Comparison of ENCODE assay signal across 8 cellular contexts in genomic region chr9:37592108-37592951, GRCh38. TPM values are rescaled to one million over a fixed set of nuclear protein-coding genes. Genes with fewer than 3 reads are reported as not detected.
A peak's percentile ranks its signal among the peaks of the same experiment; 100 is the strongest.
DNase-seq lines count a peak whose midpoint lies in the region; ATAC-seq and TF ChIP-seq lines count a peak whose summit lies in the region.

TOMM5 (minus strand) TSS chr9:37592597; CDS start chr9:37592532, 65 bp downstream.

- H3F3A ChIP-seq in DOHH2 (ENCODE audit: control insufficient read depth, insufficient read depth) (peaks cover 3% of the 10 kb centered on the region; the same call in 1 of the 2 replicates), GM23338 (replicated peaks; ENCODE audit: low read depth) (0 out of 2 replicates have a peak, but pooled peaks cover 3% of the 10 kb centered on the region)

- intact Hi-C loops in activated T-helper 1 cell treated with anti-CD3 and anti-CD28 coated beads, Interleukin-12 subunit alpha, Interleukin-12 subunit beta, Interleukin-2, Interleukin-4 antibody, amounts not matched to agents 30 ng/mL and 10 ng/mL and 1 ng/mL, durations not matched to agents 14 hours and 24 hours and 36 hours (cut with micrococcal nuclease) = loop anchor here (1.0 to 2.0 kb wide), 6 partner anchors 16 to 312 kb away; partner anchors contain the start of genes EXOSC3, FBXO10, SLC25A51 and ZBTB5

- H3K79me2 ChIP-seq in DOHH2 (ENCODE audit: control insufficient read depth, low read length) (peaks cover 54% of the 10 kb centered on the region), GM23338 (replicated peaks; ENCODE audit: insufficient read depth) (peaks cover 49% of the 10 kb centered on the region)

- H2AFZ ChIP-seq in GM23338 = peak within 1 kb of the TSS; percentile 99

- peaks cover 12% of the 10 kb centered on the region; the same call in 2 of the 3 replicates for H3K9me3 Mint-ChIP-seq in GM23338
- H3K9me3 Mint-ChIP-seq in activated T-helper 1 cell treated with anti-CD3 and anti-CD28 coated beads, Interleukin-12 subunit alpha, Interleukin-12 subunit beta, Interleukin-2, Interleukin-4 antibody, amounts not matched to agents 30 ng/mL and 10 ng/mL and 1 ng/mL, durations not matched to agents 14 hours and 24 hours and 36 hours = no peaks in the 10 kb centered on the region
- no peaks in the 10 kb centered on the region for H3K9me3 Mint-ChIP-seq in naive B cell
- no peaks in the 10 kb centered on the region for H3K9me3 Mint-ChIP-seq in stimulated activated memory B cell treated with anti-CD40 and anti-IgM and Interleukin-4, amounts not matched to agents 10 μg/mL and 1 μg/mL and 100 μg/mL, for 72 hours

- H3K4me3 ChIP-seq in DOHH2 (ENCODE audit: low read length) = peak within 1 kb of the TSS; percentile 98
- H3K4me3 ChIP-seq in GM23338 = peak within 1 kb of the TSS; percentile 98

- DNase-seq in GM23338 (ENCODE audit: low spot score) (peak; percentile 93), Kasumi-1 (lab: John Stamatoyannopoulos, UW) (peak; percentile 91 to 93), RPMI7951 (ENCODE audit: low read depth) (peak; percentile 91), fibroblast of gingiva (ENCODE audit: low read depth) (peak; percentile 92), naive B cell (peak; percentile 90)
- DNase-seq in activated T-helper 1 cell treated with anti-CD3 and anti-CD28 coated beads, Interleukin-12 subunit alpha, Interleukin-12 subunit beta, Interleukin-2, Interleukin-4 antibody, amounts not matched to agents 30 ng/mL and 10 ng/mL and 1 ng/mL, durations not matched to agents 14 hours and 24 hours and 36 hours (ENCODE audit: low spot score) = peak; percentile 89

- H4K20me1 ChIP-seq in DOHH2 (ENCODE audit: control insufficient read depth, insufficient read depth, low read depth, low read length) (peaks cover 21% of the 10 kb centered on the region), GM23338 (replicated peaks; ENCODE audit: insufficient read depth) (peaks cover 30% of the 10 kb centered on the region)

- H3K27me3 Mint-ChIP-seq in GM23338 (ENCODE audit: insufficient read depth, low read depth, poor library complexity) (peaks cover 16% of the 10 kb centered on the region), naive B cell (no peaks in the 10 kb centered on the region)
- peaks cover 8% of the 10 kb centered on the region for H3K27me3 Mint-ChIP-seq in activated T-helper 1 cell treated with anti-CD3 and anti-CD28 coated beads, Interleukin-12 subunit alpha, Interleukin-12 subunit beta, Interleukin-2, Interleukin-4 antibody, amounts not matched to agents 30 ng/mL and 10 ng/mL and 1 ng/mL, durations not matched to agents 14 hours and 24 hours and 36 hours (ENCODE audit: insufficient read depth)
- no peaks in the 10 kb centered on the region for H3K27me3 Mint-ChIP-seq in stimulated activated memory B cell treated with anti-CD40 and anti-IgM and Interleukin-4, amounts not matched to agents 10 μg/mL and 1 μg/mL and 100 μg/mL, for 72 hours

- TF ChIP-seq CTCF in DOHH2 (IDR thresholded peaks at IDR 0.05; ENCODE audit: low read depth, low read length, poor library complexity, severe bottlenecking) (no peak), GM23338 (conservative IDR thresholded peaks at IDR 0.05; ENCODE audit: low read depth in 2 of 2) (no peak)

- peak within 1 kb of the TSS; percentile 66 for H3K27ac ChIP-seq in DOHH2 (ENCODE audit: low read depth, low read length)
- H3K27ac ChIP-seq in GM23338 (ENCODE audit: low read depth) = no peak within 1 kb of the TSS

- peaks cover 32% of the 10 kb centered on the region for H3K36me3 Mint-ChIP-seq in GM23338 (ENCODE audit: low read depth)
- peaks cover 17% of the 10 kb centered on the region for H3K36me3 Mint-ChIP-seq in activated T-helper 1 cell treated with anti-CD3 and anti-CD28 coated beads, Interleukin-12 subunit alpha, Interleukin-12 subunit beta, Interleukin-2, Interleukin-4 antibody, amounts not matched to agents 30 ng/mL and 10 ng/mL and 1 ng/mL, durations not matched to agents 14 hours and 24 hours and 36 hours (ENCODE audit: low read depth)
- H3K36me3 Mint-ChIP-seq in naive B cell = peaks cover 5 to 7% of the 10 kb centered on the region in 2 donors
- peaks cover 26% of the 10 kb centered on the region for H3K36me3 Mint-ChIP-seq in stimulated activated memory B cell treated with anti-CD40 and anti-IgM and Interleukin-4, amounts not matched to agents 10 μg/mL and 1 μg/mL and 100 μg/mL, for 72 hours

- H3K4me2 ChIP-seq in DOHH2 (ENCODE audit: low read length) (peak within 1 kb of the TSS; percentile 69), GM23338 (peak within 1 kb of the TSS; percentile 90)

- H3K4me1 ChIP-seq in DOHH2 (ENCODE audit: control insufficient read depth, low read length) = peaks cover 42% of the 10 kb centered on the region
- peaks cover 11% of the 10 kb centered on the region for H3K4me1 ChIP-seq in GM23338 (ENCODE audit: insufficient read depth)

- H3K4me1 Mint-ChIP-seq in GM23338 (peaks cover 10% of the 10 kb centered on the region), naive B cell (peaks cover 23 to 50% (median 37%) of the 10 kb centered on the region in 3 donors)
- H3K4me1 Mint-ChIP-seq in activated T-helper 1 cell treated with anti-CD3 and anti-CD28 coated beads, Interleukin-12 subunit alpha, Interleukin-12 subunit beta, Interleukin-2, Interleukin-4 antibody, amounts not matched to agents 30 ng/mL and 10 ng/mL and 1 ng/mL, durations not matched to agents 14 hours and 24 hours and 36 hours (ENCODE audit: low read depth) = peaks cover 29% of the 10 kb centered on the region
- peaks cover 45% of the 10 kb centered on the region for H3K4me1 Mint-ChIP-seq in stimulated activated memory B cell treated with anti-CD40 and anti-IgM and Interleukin-4, amounts not matched to agents 10 μg/mL and 1 μg/mL and 100 μg/mL, for 72 hours

- H3K4me3 Mint-ChIP-seq in GM23338 (peak within 1 kb of the TSS; percentile 98), naive B cell (peak within 1 kb of the TSS; percentile 97 to 100 (median 100))
- H3K4me3 Mint-ChIP-seq in activated T-helper 1 cell treated with anti-CD3 and anti-CD28 coated beads, Interleukin-12 subunit alpha, Interleukin-12 subunit beta, Interleukin-2, Interleukin-4 antibody, amounts not matched to agents 30 ng/mL and 10 ng/mL and 1 ng/mL, durations not matched to agents 14 hours and 24 hours and 36 hours = peak within 1 kb of the TSS; percentile 94
- peak within 1 kb of the TSS; percentile 97 for H3K4me3 Mint-ChIP-seq in stimulated activated memory B cell treated with anti-CD40 and anti-IgM and Interleukin-4, amounts not matched to agents 10 μg/mL and 1 μg/mL and 100 μg/mL, for 72 hours

- H3K36me3 ChIP-seq in DOHH2 (ENCODE audit: control insufficient read depth, low read length) = peaks cover 47% of the 10 kb centered on the region
- peaks cover 18% of the 10 kb centered on the region; the same call in 1 of the 2 replicates for H3K36me3 ChIP-seq in GM23338 (ENCODE audit: insufficient read depth)

- no peaks in the 10 kb centered on the region for H3K9me2 ChIP-seq in DOHH2 (replicated peaks; ENCODE audit: control insufficient read depth, low read length)
- no peaks in the 10 kb centered on the region for H3K9me2 ChIP-seq in GM23338 (ENCODE audit: insufficient read depth)

- ATAC-seq in GM23338 (peak; percentile 97), naive B cell (ENCODE audit: low read depth in 2 of 2) (peak; percentile 94 to 96)
- ATAC-seq in stimulated activated memory B cell treated with anti-CD40 and anti-IgM and Interleukin-4, amounts not matched to agents 10 μg/mL and 1 μg/mL and 100 μg/mL, for 72 hours = peak; percentile 97

- H3K9me3 ChIP-seq in DOHH2 (ENCODE audit: control insufficient read depth, insufficient read depth, low read length) = no peaks in the 10 kb centered on the region

- peaks cover 12% of the 10 kb centered on the region for H3K27me3 ChIP-seq in DOHH2 (ENCODE audit: control insufficient read depth, low read length)
- peaks cover 27% of the 10 kb centered on the region for H3K27me3 ChIP-seq in GM23338 (ENCODE audit: insufficient read depth)

- H3K27ac Mint-ChIP-seq in GM23338 = peak within 1 kb of the TSS; percentile 93
- peak within 1 kb of the TSS; percentile 96 for H3K27ac Mint-ChIP-seq in activated T-helper 1 cell treated with anti-CD3 and anti-CD28 coated beads, Interleukin-12 subunit alpha, Interleukin-12 subunit beta, Interleukin-2, Interleukin-4 antibody, amounts not matched to agents 30 ng/mL and 10 ng/mL and 1 ng/mL, durations not matched to agents 14 hours and 24 hours and 36 hours
- peak within 1 kb of the TSS; percentile 93 to 99 (median 98) for H3K27ac Mint-ChIP-seq in naive B cell
- peak within 1 kb of the TSS; percentile 95 for H3K27ac Mint-ChIP-seq in stimulated activated memory B cell treated with anti-CD40 and anti-IgM and Interleukin-4, amounts not matched to agents 10 μg/mL and 1 μg/mL and 100 μg/mL, for 72 hours

TF ChIP-seq in GM23338, 12 proteins besides CTCF, POLR2A, EP300 and RAD21 (continues in another document):
- TF ChIP-seq CREB1 (CRISPR knock-in tag; IDR thresholded peaks at IDR 0.05; ENCODE audit: low read depth) (peak; percentile 68), ZNF114 (CRISPR knock-in tag; IDR thresholded peaks at IDR 0.05) (no peak), POLR2AphosphoS5 (IDR thresholded peaks at IDR 0.05; ENCODE audit: low read depth) (peak; percentile 92)

RNA-seq across cellular contexts. Expression of gene TOMM5, which starts in this region (rescaled TPM):
- 142 and 158 TPM in 2 replicates for total RNA-seq in GM23338 (2014; rRNA removed; shearing (Covaris generic))
- polyA plus RNA-seq in GM23338 (2016; fragmentation: Nextera tagmentation; extraction: Ambion mirVana) = 529 and 593 TPM in 2 replicates
- total RNA-seq in RPMI7951 (2014; rRNA removed; shearing (Covaris generic)) = 265 and 292 TPM in 2 replicates
- total RNA-seq in activated T-helper 1 cell treated with anti-CD3 and anti-CD28 coated beads, Interleukin-12 subunit alpha, Interleukin-12 subunit beta, Interleukin-2, Interleukin-4 antibody, amounts not matched to agents 30 ng/mL and 10 ng/mL and 1 ng/mL, durations not matched to agents 14 hours and 24 hours and 36 hours = 174 and 175 TPM in 2 replicates
- polyA plus RNA-seq in naive B cell (ENCODE audit: low read depth in 6 of 6) = 100 to 1,000 TPM; 127 to 214 (median 179) TPM
